Comparison of ENCODE assay signal across 8 cellular contexts in genomic region chr6:167826230-167827061, GRCh38. TPM values are rescaled to one million over a fixed set of nuclear protein-coding genes. Genes with fewer than 3 reads are reported as not detected.
DNase-seq lines count a peak whose midpoint lies in the region; ATAC-seq lines count a peak whose summit lies in the region.

AFDN (plus strand) TSS chr6:167826911; CDS start chr6:167827133, 222 bp downstream.

- peaks cover 58% of the 10 kb centered on the region for H3K27me3 Mint-ChIP-seq in activated CD4-positive, alpha-beta memory T cell treated with anti-CD3 and anti-CD28 coated beads for 36 hours

- no peaks in the 10 kb centered on the region for H3K36me3 Mint-ChIP-seq in activated CD4-positive, alpha-beta memory T cell treated with anti-CD3 and anti-CD28 coated beads for 36 hours

- intact Hi-C loops in activated CD4-positive, alpha-beta memory T cell treated with anti-CD3 and anti-CD28 coated beads for 36 hours (cut with micrococcal nuclease), result loop anchor here (2.0 kb wide), 1 partner anchor 476 kb away; no protein-coding TSS in a partner anchor

- peak within 1 kb of the TSS; percentile 81 for H3K4me3 Mint-ChIP-seq in activated CD4-positive, alpha-beta memory T cell treated with anti-CD3 and anti-CD28 coated beads for 36 hours

- CTCF ChIA-PET in activated CD4-positive, alpha-beta memory T cell treated with anti-CD3 and anti-CD28 coated beads for 36 hours (lab: Charles Lee), result no interaction called here

- DNase-seq in NCI-H2081 (lab: John Stamatoyannopoulos, UW) (peak; percentile 21 to 37), NCI-H2081 treated with DMSO at 0.1 percent for 48 hours (lab: John Stamatoyannopoulos, UW) (no peak), NCI-H2171 treated with DMSO at 0.1 percent for 48 hours (lab: John Stamatoyannopoulos, UW) (peak; percentile 34), lung microvascular endothelial cell (ENCODE audit: low read depth in 2 of 2) (peak; percentile 66 to 74)
- DNase-seq in activated CD4-positive, alpha-beta memory T cell treated with anti-CD3 and anti-CD28 coated beads for 36 hours, result peak; percentile 72
- peak; percentile 52 for DNase-seq in effector CD4-positive, alpha-beta T cell
- DNase-seq in stimulated activated CD4-positive, alpha-beta T cell treated with anti-CD3 and anti-CD28 coated beads, TNF-alpha, amount 100 ng/mL, for 24 hours (ENCODE audit: low read depth in 3 of 3), result peak; percentile 22 to 60 (median 44)

- no peaks in the 10 kb centered on the region for H3K9me3 Mint-ChIP-seq in activated CD4-positive, alpha-beta memory T cell treated with anti-CD3 and anti-CD28 coated beads for 36 hours

- peak; percentile 70 for ATAC-seq in HG02840 (IDR thresholded peaks at IDR 0.05; ENCODE audit: low FRiP score, unreplicated experiment)

- peaks cover 44% of the 10 kb centered on the region for H3K4me1 Mint-ChIP-seq in activated CD4-positive, alpha-beta memory T cell treated with anti-CD3 and anti-CD28 coated beads for 36 hours (ENCODE audit: low read depth)

- POLR2A ChIA-PET in activated CD4-positive, alpha-beta memory T cell treated with anti-CD3 and anti-CD28 coated beads for 36 hours (lab: Charles Lee), result no interaction called here

- H3K27ac Mint-ChIP-seq in activated CD4-positive, alpha-beta memory T cell treated with anti-CD3 and anti-CD28 coated beads for 36 hours, result no peak within 1 kb of the TSS

RNA-seq across cellular contexts. Expression of gene AFDN, which starts in this region (rescaled TPM):
- total RNA-seq in activated CD4-positive, alpha-beta memory T cell treated with anti-CD3 and anti-CD28 coated beads for 36 hours, result 10 to 100 TPM; 39.0 to 39.3 TPM
- 79.8 and 137 TPM in 2 replicates for total RNA-seq in lung microvascular endothelial cell
